ENCODE assay signal across 14 cellular contexts in genomic region chr22:26580240-26580962, GRCh38. TPM values are rescaled to one million over a fixed set of nuclear protein-coding genes. Genes with fewer than 3 reads are reported as not detected.
A peak's percentile ranks its signal among the peaks of the same experiment; 100 is the strongest.
DNase-seq lines count a peak whose midpoint lies in the region; ATAC-seq and TF ChIP-seq lines count a peak whose summit lies in the region.
"Had no signal": no experiment of that assay in that cellular context is flagged by ENCODE, and none has a peak within 500 bp of the region (broad histone marks: within the 10 kb centered on the region; RNA-seq: fewer than 3 reads in every experiment).

No MANE protein-coding gene starts in this region.

- peak overlapping the region; percentile 97 for H3K27ac Mint-ChIP-seq in activated CD4-positive, alpha-beta T cell treated with anti-CD3 and anti-CD28 coated beads for 36 hours
- H3K27ac Mint-ChIP-seq in activated naive CD8-positive, alpha-beta T cell treated with anti-CD3 and anti-CD28 coated beads, Interleukin-2, amount 10 ng/mL, durations not matched to agents 7 days and 5 days = peak overlapping the region; percentile 96
- peak overlapping the region; percentile 7 for H3K27ac Mint-ChIP-seq in neural progenitor cell

- H3K79me2 ChIP-seq in neural progenitor cell (ENCODE audit: low read depth) = peaks cover 50% of the 10 kb centered on the region

- peak overlapping the region; percentile 54 for H3K4me3 Mint-ChIP-seq in activated CD4-positive, alpha-beta T cell treated with anti-CD3 and anti-CD28 coated beads for 36 hours
- peak overlapping the region; percentile 86 for H3K4me3 Mint-ChIP-seq in activated naive CD8-positive, alpha-beta T cell treated with anti-CD3 and anti-CD28 coated beads, Interleukin-2, amount 10 ng/mL, durations not matched to agents 7 days and 5 days
- H3K4me3 Mint-ChIP-seq in neural progenitor cell = no peak overlapping the region

- DNase-seq in activated CD4-positive, alpha-beta T cell treated with anti-CD3 and anti-CD28 coated beads for 36 hours = no peak
- no peak for DNase-seq in activated CD4-positive, alpha-beta T cell treated with anti-CD3 and anti-CD28 coated beads, Interleukin-2, amount 50 U/mL, for 1 hour
- no peak for DNase-seq in activated naive CD8-positive, alpha-beta T cell treated with anti-CD3 and anti-CD28 coated beads, Interleukin-2, amount 10 ng/mL, durations not matched to agents 7 days and 5 days
- peak; percentile 61 for DNase-seq in neural progenitor cell (ENCODE audit: low spot score)
- no peak for DNase-seq in NCI-H1930 (lab: John Stamatoyannopoulos, UW)
- DNase-seq: NCI-H2171 treated with DMSO at 0.1 percent for 48 hours; SIG-M5; sigmoid colon; stimulated activated CD4-positive, alpha-beta T cell treated with anti-CD3 and anti-CD28 coated beads, Interleukin-4, amount 100 ng/mL, for 4 hours had no signal

- H3K27me3 Mint-ChIP-seq in activated CD4-positive, alpha-beta T cell treated with anti-CD3 and anti-CD28 coated beads for 36 hours = no peaks in the 10 kb centered on the region
- no peaks in the 10 kb centered on the region for H3K27me3 Mint-ChIP-seq in activated naive CD8-positive, alpha-beta T cell treated with anti-CD3 and anti-CD28 coated beads, Interleukin-2, amount 10 ng/mL, durations not matched to agents 7 days and 5 days
- H3K27me3 Mint-ChIP-seq in neural progenitor cell (ENCODE audit: insufficient read depth, low read depth) = no peaks in the 10 kb centered on the region

- H3K4me1 ChIP-seq in neural progenitor cell = peaks cover 13% of the 10 kb centered on the region

- H3K9ac ChIP-seq in neural progenitor cell = no peak overlapping the region

- TF ChIP-seq CTCF in neural progenitor cell (IDR thresholded peaks at IDR 0.05) = no peak

- H3K4me3 ChIP-seq in neural progenitor cell = no peak overlapping the region
- H3K4me3 ChIP-seq: A549, sigmoid colon had no signal

- H3K36me3 ChIP-seq in KOPT-K1 (ENCODE audit: insufficient read depth, low read length) (peaks cover 40% of the 10 kb centered on the region), neural progenitor cell (no peaks in the 10 kb centered on the region)
- H3K36me3 ChIP-seq: sigmoid colon had no signal

- H4K20me1 ChIP-seq in neural progenitor cell (ENCODE audit: low read depth) = peaks cover 67% of the 10 kb centered on the region

- H3K9me3 Mint-ChIP-seq in activated CD4-positive, alpha-beta T cell treated with anti-CD3 and anti-CD28 coated beads for 36 hours (ENCODE audit: low read depth) = no peaks in the 10 kb centered on the region
- no peaks in the 10 kb centered on the region for H3K9me3 Mint-ChIP-seq in activated naive CD8-positive, alpha-beta T cell treated with anti-CD3 and anti-CD28 coated beads, Interleukin-2, amount 10 ng/mL, durations not matched to agents 7 days and 5 days
- H3K9me3 Mint-ChIP-seq in neural progenitor cell = no peaks in the 10 kb centered on the region

- H3K9me3 ChIP-seq in KOPT-K1 (ENCODE audit: insufficient read depth, low read length, poor library complexity, severe bottlenecking) (no peaks in the 10 kb centered on the region), neural progenitor cell (ENCODE audit: low read depth) (no peaks in the 10 kb centered on the region)
- H3K9me3 ChIP-seq: A549, sigmoid colon had no signal

- peak overlapping the region; percentile 84 for H3K27ac ChIP-seq in KOPT-K1 (ENCODE audit: low read depth, low read length, poor library complexity, severe bottlenecking)
- H3K27ac ChIP-seq in neural progenitor cell = no peak overlapping the region
- H3K27ac ChIP-seq: A549, sigmoid colon had no signal

- H3K27me3 ChIP-seq in neural progenitor cell = no peaks in the 10 kb centered on the region
- H3K27me3 ChIP-seq: sigmoid colon had no signal

- intact Hi-C loops in activated CD4-positive, alpha-beta T cell treated with anti-CD3 and anti-CD28 coated beads for 36 hours (cut with DNase I, micrococcal nuclease) = no loop called here

- peak overlapping the region; percentile 57 for H3K4me2 ChIP-seq in neural progenitor cell
- H3K4me2 ChIP-seq: A549 had no signal

- CTCF ChIA-PET in activated CD4-positive, alpha-beta T cell treated with anti-CD3 and anti-CD28 coated beads for 36 hours (lab: Charles Lee) = interaction anchor here (1.0 kb wide), 1 partner anchor 20 kb away, joined by 5 read pairs; no protein-coding TSS in a partner anchor

- H3K36me3 Mint-ChIP-seq in activated CD4-positive, alpha-beta T cell treated with anti-CD3 and anti-CD28 coated beads for 36 hours (ENCODE audit: low read depth) = peaks cover 5% of the 10 kb centered on the region
- peaks cover 35% of the 10 kb centered on the region for H3K36me3 Mint-ChIP-seq in activated naive CD8-positive, alpha-beta T cell treated with anti-CD3 and anti-CD28 coated beads, Interleukin-2, amount 10 ng/mL, durations not matched to agents 7 days and 5 days
- peaks cover 4% of the 10 kb centered on the region for H3K36me3 Mint-ChIP-seq in neural progenitor cell

- POLR2A ChIA-PET in activated CD4-positive, alpha-beta T cell treated with anti-CD3 and anti-CD28 coated beads for 36 hours (lab: Charles Lee) = interaction anchor here (0.8 kb wide), 1 partner anchor 97 kb away, joined by 3 read pairs; the partner anchor contains the start of genes HPS4 and SRRD
- POLR2A ChIA-PET in activated naive CD8-positive, alpha-beta T cell treated with anti-CD3 and anti-CD28 coated beads, Interleukin-2, amount 10 ng/mL, durations not matched to agents 7 days and 5 days (lab: Charles Lee) = interaction anchor here (1.8 kb wide), 2 partner anchors 9 to 33 kb away, joined by 5 to 6 read pairs; partner anchors contain the start of gene TPST2

- peaks cover 17% of the 10 kb centered on the region for H3F3A ChIP-seq in neural progenitor cell (ENCODE audit: low read depth)

- H2AFZ ChIP-seq in neural progenitor cell (replicated peaks) = no peak overlapping the region

- ATAC-seq in activated CD4-positive, alpha-beta T cell treated with anti-CD3 and anti-CD28 coated beads for 36 hours = no peak
- ATAC-seq in activated naive CD8-positive, alpha-beta T cell treated with anti-CD3 and anti-CD28 coated beads, Interleukin-2, amount 10 ng/mL, durations not matched to agents 7 days and 5 days (ENCODE audit: low read depth) = no peak
- ATAC-seq in HG02884 (IDR thresholded peaks at IDR 0.05; ENCODE audit: unreplicated experiment) = no peak
- ATAC-seq in HG03378 (IDR thresholded peaks at IDR 0.05; ENCODE audit: unreplicated experiment) = no peak
- ATAC-seq: A549 had no signal

- peaks cover 30% of the 10 kb centered on the region for H3K4me1 Mint-ChIP-seq in activated CD4-positive, alpha-beta T cell treated with anti-CD3 and anti-CD28 coated beads for 36 hours
- H3K4me1 Mint-ChIP-seq in activated naive CD8-positive, alpha-beta T cell treated with anti-CD3 and anti-CD28 coated beads, Interleukin-2, amount 10 ng/mL, durations not matched to agents 7 days and 5 days = peaks cover 63% of the 10 kb centered on the region
- H3K4me1 Mint-ChIP-seq in neural progenitor cell = peaks cover 16% of the 10 kb centered on the region

RNA-seq across cellular contexts. Expression of gene TPST2, which starts 9.5 kb away (rescaled TPM):
- total RNA-seq in activated CD4-positive, alpha-beta T cell treated with anti-CD3 and anti-CD28 coated beads for 36 hours = 10 to 100 TPM; 17.4 to 18.3 TPM
- 10 to 100 TPM; 54.8 to 58.5 TPM for total RNA-seq in activated naive CD8-positive, alpha-beta T cell treated with anti-CD3 and anti-CD28 coated beads, Interleukin-2, amount 10 ng/mL, durations not matched to agents 7 days and 5 days
- 31.7 and 59.5 TPM in 2 replicates for total RNA-seq in neural progenitor cell (ENCODE audit: low replicate concordance)

RNA-seq across cellular contexts. Expression of gene CRYBB1, which starts 37.4 kb away (rescaled TPM):
- not detected for total RNA-seq in activated CD4-positive, alpha-beta T cell treated with anti-CD3 and anti-CD28 coated beads for 36 hours
- not detected for total RNA-seq in activated naive CD8-positive, alpha-beta T cell treated with anti-CD3 and anti-CD28 coated beads, Interleukin-2, amount 10 ng/mL, durations not matched to agents 7 days and 5 days
- total RNA-seq in neural progenitor cell (ENCODE audit: low replicate concordance) = 0.53 TPM in 1 of 2 replicates, not detected in the other

RNA-seq across cellular contexts. Expression of gene CRYBA4, which starts 41.4 kb away (rescaled TPM):
- not detected for total RNA-seq in activated CD4-positive, alpha-beta T cell treated with anti-CD3 and anti-CD28 coated beads for 36 hours
- total RNA-seq in activated naive CD8-positive, alpha-beta T cell treated with anti-CD3 and anti-CD28 coated beads, Interleukin-2, amount 10 ng/mL, durations not matched to agents 7 days and 5 days = not detected
- total RNA-seq in neural progenitor cell (ENCODE audit: low replicate concordance) = 1.1 and 1.6 TPM in 2 replicates
- total RNA-seq: lower leg skin, sigmoid colon had no signal

Comparison
In these comparisons a context has a peak if more than half of its experiments do, and no peak if none do; other contexts are left out.
1. H3K27ac Mint-ChIP-seq: peak in every context shown above with its lines; median percentile 97 in activated CD4-positive, alpha-beta T cell treated with anti-CD3 and anti-CD28 coated beads for 36 hours; 96 in activated naive CD8-positive, alpha-beta T cell treated with anti-CD3 and anti-CD28 coated beads, Interleukin-2, amount 10 ng/mL, durations not matched to agents 7 days and 5 days; 7 in neural progenitor cell.